12 cellular contexts compared by ENCODE assay signal in genomic region chr14:68666206-68666730, GRCh38.
DNase-seq lines count a peak whose midpoint lies in the region; ATAC-seq and TF ChIP-seq lines count a peak whose summit lies in the region.
"Had no signal": no experiment of that assay in that cellular context is flagged by ENCODE, and none has a peak within 500 bp of the region (broad histone marks: within the 10 kb centered on the region; RNA-seq: fewer than 3 reads in every experiment).

No MANE protein-coding gene starts in this region.

- DNase-seq in GM12865 (ENCODE audit: low read depth) (peak; percentile 19), ascending aorta (ENCODE audit: low spot score in 2 of 2) (peak in 1 of 2 donors; percentile 33), left lobe of liver (ENCODE audit: low spot score) (peak; percentile 0), omental fat pad (ENCODE audit: low spot score) (no peak), DMS153 treated with DMSO at 0.1 percent for 48 hours (lab: John Stamatoyannopoulos, UW; ENCODE audit: unreplicated experiment) (no peak), sciatic nerve (ENCODE audit: low spot score) (no peak)
- DNase-seq in activated CD4-positive, alpha-beta T cell treated with anti-CD3 and anti-CD28 coated beads, Interleukin-2, amount 50 U/mL, for 4 hours: no peak
- DNase-seq: foreskin melanocyte, NCI-H1092, SHP77 had no signal

- intact Hi-C loops in ascending aorta (cut with DNase I): no loop called here
- intact Hi-C loops in sciatic nerve (cut with DNase I): no loop called here

- no peak for TF ChIP-seq CTCF in GM12865 (IDR thresholded peaks at IDR 0.05; ENCODE audit: insufficient read depth, low read depth, low read length, missing control alignments)
- TF ChIP-seq CTCF in ascending aorta (IDR thresholded peaks at IDR 0.05): no peak
- no peak for TF ChIP-seq CTCF in omental fat pad (IDR thresholded peaks at IDR 0.05)

- no peaks in the 10 kb centered on the region for H3K27me3 ChIP-seq in ascending aorta
- H3K27me3 ChIP-seq: right lobe of liver had no signal

- H3K4me1 ChIP-seq in ascending aorta: peaks cover 11 to 61% of the 10 kb centered on the region in 2 donors

- no peaks in the 10 kb centered on the region for H3K36me3 ChIP-seq in ascending aorta
- H3K36me3 ChIP-seq: right lobe of liver had no signal

- peak overlapping the region; percentile 63 for H3K27ac ChIP-seq in ascending aorta
- peak overlapping the region in 14 of 21 experiments; percentile 1 to 83 (median 56) for H3K27ac ChIP-seq in skin epidermis

- no peak overlapping the region for H3K4me3 ChIP-seq in GM12865 (ENCODE audit: low read depth, low read length)
- H3K4me3 ChIP-seq in ascending aorta: no peak overlapping the region
- H3K4me3 ChIP-seq in skin epidermis: no peak overlapping the region
- H3K4me3 ChIP-seq: right lobe of liver had no signal

- no peaks in the 10 kb centered on the region for H3K9me3 ChIP-seq in ascending aorta
- H3K9me3 ChIP-seq: right lobe of liver had no signal

- ATAC-seq in left lobe of liver (no peak), omental fat pad (ENCODE audit: low FRiP score) (no peak), sciatic nerve (no peak)
- ATAC-seq: right lobe of liver had no signal

Comparison
In these comparisons a context has a peak if more than half of its experiments do, and no peak if none do; other contexts are left out.
1. DNase-seq: peak in GM12865 (single experiment) and left lobe of liver (single experiment); none in omental fat pad (single experiment), DMS153 treated with DMSO at 0.1 percent for 48 hours (single experiment), activated CD4-positive, alpha-beta T cell treated with anti-CD3 and anti-CD28 coated beads, Interleukin-2, amount 50 U/mL, for 4 hours (0 of 2) and sciatic nerve (single experiment).